In the genomic region with DNA sequence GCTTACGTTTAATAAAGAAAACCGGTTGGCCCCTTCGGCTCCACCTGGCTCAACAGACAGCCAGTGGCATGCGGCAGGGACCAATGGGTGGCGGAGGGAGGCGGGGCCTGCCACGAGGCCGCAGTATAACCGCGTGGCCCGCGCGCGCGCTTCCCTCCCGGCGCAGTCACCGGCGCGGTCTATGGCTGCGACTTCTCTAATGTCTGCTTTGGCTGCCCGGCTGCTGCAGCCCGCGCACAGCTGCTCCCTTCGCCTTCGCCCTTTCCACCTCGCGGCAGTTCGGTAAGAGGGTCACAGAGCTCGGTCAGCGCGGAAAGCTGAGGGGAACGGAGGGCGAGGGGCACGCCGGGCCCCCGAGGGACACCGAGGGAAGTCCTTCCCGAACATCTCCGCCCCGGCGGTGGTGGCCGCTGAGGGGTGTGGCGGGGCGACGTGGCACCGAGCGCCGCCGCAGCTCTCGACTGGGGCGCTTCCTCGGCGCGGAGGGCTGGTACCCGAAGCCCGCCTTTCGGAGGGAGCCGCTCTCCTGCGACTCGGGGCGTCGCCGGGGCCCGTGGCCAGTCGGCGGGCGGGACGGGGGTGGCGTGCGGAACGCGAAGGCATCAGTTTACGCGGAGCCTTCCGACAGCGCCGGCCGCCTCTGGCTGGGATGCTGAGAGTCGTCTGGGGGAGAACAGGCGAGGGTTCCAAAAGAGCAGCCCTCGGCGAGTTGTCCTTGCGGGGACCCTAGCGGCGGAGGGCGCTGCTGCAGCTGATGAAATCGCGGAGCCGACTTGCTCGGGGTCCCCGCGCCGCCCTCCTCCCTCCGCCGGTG, we compare ENCODE assay signal across 7 cellular contexts. TPM values are rescaled to one million over a fixed set of nuclear protein-coding genes. Genes with fewer than 3 reads are reported as not detected.
A peak's percentile ranks its signal among the peaks of the same experiment; 100 is the strongest.
DNase-seq lines count a peak whose midpoint lies in the region; ATAC-seq, FAIRE-seq and TF ChIP-seq lines count a peak whose summit lies in the region.

MTHFD2 (plus strand) TSS at position 155 of the 814 bp plus-strand sequence; CDS start at position 182, 27 bp downstream.

- peak; percentile 95 for FAIRE-seq in GM18507 (lab: Jason Lieb, UNC)
- FAIRE-seq in astrocyte (lab: Jason Lieb, UNC), result no peak

- no peaks in the 10 kb centered on the region for H3K9me3 ChIP-seq in astrocyte (ENCODE audit: insufficient read depth, low read depth, low read length)
- H3K9me3 ChIP-seq in hepatocyte (ENCODE audit: low read depth), result no peaks in the 10 kb centered on the region

- H3K27ac Mint-ChIP-seq in astrocyte (ENCODE audit: unreplicated experiment), result peak within 1 kb of the TSS; percentile 100

- peaks cover 9% of the 10 kb centered on the region for H3K4me1 Mint-ChIP-seq in astrocyte (ENCODE audit: low read depth, unreplicated experiment)

- H3K4me2 ChIP-seq in astrocyte (ENCODE audit: low read length) (peak within 1 kb of the TSS; percentile 83), hepatocyte (peak within 1 kb of the TSS; percentile 78)

- peaks cover 11% of the 10 kb centered on the region for H3K4me1 ChIP-seq in astrocyte (ENCODE audit: insufficient read depth, low read length)
- peaks cover 6% of the 10 kb centered on the region for H3K4me1 ChIP-seq in hepatocyte (ENCODE audit: insufficient read depth)

- peak within 1 kb of the TSS; percentile 98 for H3K4me3 Mint-ChIP-seq in astrocyte (ENCODE audit: unreplicated experiment)

- peak within 1 kb of the TSS; percentile 74 for H2AFZ ChIP-seq in astrocyte (ENCODE audit: low read depth, low read length)
- peak within 1 kb of the TSS; percentile 64 for H2AFZ ChIP-seq in hepatocyte

- DNase-seq in GM18507 (ENCODE audit: extremely low spot score, insufficient read length, low read depth) (peak; percentile 91), NCI-H2029 (lab: John Stamatoyannopoulos, UW) (peak; percentile 50), T-helper 22 cell (ENCODE audit: low read depth) (peak; percentile 81), astrocyte (ENCODE audit: low read depth) (peak; percentile 76), hepatocyte (ENCODE audit: low spot score) (peak; percentile 97), retinal pigment epithelial cell (ENCODE audit: low read depth) (peak; percentile 96)

- H3K4me3 ChIP-seq in astrocyte (ENCODE audit: insufficient read depth, low read depth, low read length) (peak within 1 kb of the TSS; percentile 83), hepatocyte (peak within 1 kb of the TSS; percentile 48), retinal pigment epithelial cell (ENCODE audit: low read length) (peak within 1 kb of the TSS; percentile 70)

- H3K36me3 Mint-ChIP-seq in astrocyte (ENCODE audit: low read depth, unreplicated experiment), result peaks cover 6% of the 10 kb centered on the region

- H3K9ac ChIP-seq in astrocyte (ENCODE audit: low read length), result peak within 1 kb of the TSS; percentile 93

- TF ChIP-seq CTCF in astrocyte (IDR thresholded peaks at IDR 0.05; ENCODE audit: insufficient read depth, low read depth, low read length) (peak; percentile 40), hepatocyte (IDR thresholded peaks at IDR 0.05; ENCODE audit: poor library complexity) (peak; percentile 63), retinal pigment epithelial cell (conservative IDR thresholded peaks at IDR 0.05; ENCODE audit: low read depth, low read length) (peak; percentile 76)

- no peaks in the 10 kb centered on the region for H3K9me3 Mint-ChIP-seq in astrocyte (ENCODE audit: unreplicated experiment)

- H3K27me3 ChIP-seq in astrocyte (ENCODE audit: insufficient read depth, low read length) (no peaks in the 10 kb centered on the region), hepatocyte (no peaks in the 10 kb centered on the region)

- no peaks in the 10 kb centered on the region for H3K27me3 Mint-ChIP-seq in astrocyte (ENCODE audit: low read depth, unreplicated experiment)

- H3K27ac ChIP-seq in astrocyte (ENCODE audit: low read depth, low read length), result peak within 1 kb of the TSS; percentile 91
- peak within 1 kb of the TSS; percentile 93 for H3K27ac ChIP-seq in hepatocyte

- H3K9me2 ChIP-seq in hepatocyte (replicated peaks; ENCODE audit: insufficient read depth), result no peaks in the 10 kb centered on the region

- WGBS in hepatocyte (ENCODE audit: low lambda C conversion rate, missing lambda C conversion rate), result 2% methylated on average over 88 of the region's 96 CpGs

- no peaks in the 10 kb centered on the region for H3K36me3 ChIP-seq in astrocyte (ENCODE audit: insufficient read depth, low read length)
- H3K36me3 ChIP-seq in hepatocyte (replicated peaks; ENCODE audit: insufficient read depth, low read depth), result no peaks in the 10 kb centered on the region

- H3K79me2 ChIP-seq in astrocyte (ENCODE audit: insufficient read depth, low read length), result peaks cover 52% of the 10 kb centered on the region
- peaks cover 41% of the 10 kb centered on the region for H3K79me2 ChIP-seq in hepatocyte

- H4K20me1 ChIP-seq in astrocyte (ENCODE audit: insufficient read depth, low read length) (peaks cover 41% of the 10 kb centered on the region), hepatocyte (ENCODE audit: insufficient read depth, poor library complexity, severe bottlenecking) (peaks cover 37% of the 10 kb centered on the region)

- ATAC-seq in HG02981 (IDR thresholded peaks at IDR 0.05; ENCODE audit: unreplicated experiment), result peak; percentile 90

RNA-seq across cellular contexts. Expression of gene MTHFD2, which starts in this region (rescaled TPM):
- total RNA-seq in astrocyte (350 and 365 TPM in 2 replicates), hepatocyte (126 and 142 TPM in 2 replicates)
- 40.1 TPM in 2 replicates for polyA plus RNA-seq in hepatocyte

Comparison
In these comparisons a context has a peak if more than half of its experiments do, and no peak if none do; other contexts are left out.
1. Peak in every context shown above with its lines: DNase-seq, ATAC-seq, H3K4me3 ChIP-seq and H3K27ac ChIP-seq.